8 cellular contexts compared by ENCODE assay signal in the genomic region with DNA sequence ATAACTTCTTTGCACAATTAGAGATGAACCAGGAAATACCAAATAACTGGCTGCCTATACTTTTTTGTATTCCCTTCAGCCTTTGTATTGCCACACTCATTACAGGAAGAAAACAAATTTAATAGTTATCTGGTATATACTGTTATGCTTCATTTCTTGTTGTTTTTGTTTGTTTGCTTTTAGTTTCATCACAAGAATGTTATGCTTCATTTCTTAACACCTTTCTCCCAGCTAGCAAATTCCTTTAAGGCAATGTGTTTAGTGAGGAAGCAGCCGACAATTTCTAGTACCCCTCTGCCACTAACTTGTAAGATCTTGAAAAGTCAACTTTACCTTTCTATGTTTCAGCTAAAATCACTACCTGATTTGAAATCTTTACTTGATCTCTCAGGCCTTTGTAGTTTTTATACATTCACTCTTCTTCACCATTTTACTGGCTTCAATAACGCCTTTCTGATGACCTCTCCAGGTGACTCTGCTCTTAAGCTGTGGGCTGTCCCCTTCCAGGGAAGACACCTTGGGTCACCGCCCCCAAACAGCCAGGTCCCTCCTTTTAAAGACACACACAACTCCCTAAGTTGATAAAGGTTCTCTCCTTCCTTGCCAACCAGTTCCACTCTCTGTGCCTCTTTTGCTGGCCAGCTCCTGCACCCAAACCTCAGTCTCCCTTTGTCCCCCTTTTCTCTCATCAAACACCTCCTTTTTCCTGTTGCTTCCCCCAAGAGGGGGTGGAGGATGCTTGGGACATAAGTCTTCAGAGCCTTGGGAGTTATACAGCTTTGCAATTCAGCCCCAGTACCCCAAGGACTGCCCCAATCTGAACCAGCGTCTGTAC. TPM values are rescaled to one million over a fixed set of nuclear protein-coding genes. Genes with fewer than 3 reads are reported as not detected.
A peak's percentile ranks its signal among the peaks of the same experiment; 100 is the strongest.
DNase-seq lines count a peak whose midpoint lies in the region; ATAC-seq and TF ChIP-seq lines count a peak whose summit lies in the region.

No MANE protein-coding gene starts in this region.

- 6% methylated on average over 4 of the region's 4 CpGs for WGBS in lower leg skin, 2 donors

- intact Hi-C loops in lower leg skin (cut with DNase I; ENCODE audit: low total_unique reads), result no loop called here

- H3K4me3 ChIP-seq in lower leg skin (ENCODE audit: low read depth, poor library complexity, severe bottlenecking), result peak overlapping the region; percentile 83

- peak; percentile 52 for ATAC-seq in GM18498 (IDR thresholded peaks at IDR 0.05; ENCODE audit: unreplicated experiment)
- ATAC-seq in HG03175 (IDR thresholded peaks at IDR 0.05; ENCODE audit: unreplicated experiment), result peak; percentile 55

- no peak for TF ChIP-seq CTCF in lower leg skin (IDR thresholded peaks at IDR 0.05)

- TF ChIP-seq POLR2A in lower leg skin (IDR thresholded peaks at IDR 0.05), result no peak

- DNase-seq in NCI-H460 (ENCODE audit: extremely low read depth, low read depth), result peak; percentile 60
- peak; percentile 89 for DNase-seq in activated CD4-positive, alpha-beta T cell treated with anti-CD3 and anti-CD28 coated beads for 48 hours
- DNase-seq in dermis blood vessel endothelial cell, result peak; percentile 58
- DNase-seq in lower leg skin (ENCODE audit: low spot score in 2 of 2), result peak; percentile 60 to 89
- peak; percentile 58 to 75 (median 71) for DNase-seq in stimulated activated CD4-positive, alpha-beta T cell treated with anti-CD3 and anti-CD28 coated beads, TNF-alpha, amount 100 ng/mL, for 48 hours (ENCODE audit: low read depth in 3 of 3)
- DNase-seq in cortex of kidney (lab: John Stamatoyannopoulos, UW), result no peak

RNA-seq across cellular contexts. Expression of a gene that starts 1.2 kb away (rescaled TPM):
- 10.1 and 11.2 TPM in 2 replicates for total RNA-seq in NCI-H460 (2014; rRNA removed; shearing (Covaris generic))
- polyA plus RNA-seq in NCI-H460 (2014; cell fraction: nucleus; rRNA removed), result 4.6 and 5.9 TPM in 2 replicates
- total RNA-seq in dermis blood vessel endothelial cell, result 6.8 and 7.8 TPM in 2 replicates
- 10 to 100 TPM; 20.9 to 37.6 (median 29.9) TPM for total RNA-seq in lower leg skin

RNA-seq across cellular contexts. Expression of a gene that starts 48.4 kb away (rescaled TPM):
- total RNA-seq in NCI-H460 (2014; rRNA removed; shearing (Covaris generic)), result 3.4 and 3.9 TPM in 2 replicates
- polyA plus RNA-seq in NCI-H460 (2014; cell fraction: nucleus; rRNA removed), result 11.1 and 13.7 TPM in 2 replicates
- total RNA-seq in dermis blood vessel endothelial cell, result 4.4 and 7.3 TPM in 2 replicates
- 10 to 100 TPM in 2 of 4 donors, 1 to 10 TPM in 2; 8.6 to 12.9 (median 9.6) TPM for total RNA-seq in lower leg skin

RNA-seq across cellular contexts. Expression of a gene that starts 52.2 kb away (rescaled TPM):
- 33.3 and 36.3 TPM in 2 replicates for total RNA-seq in NCI-H460 (2014; rRNA removed; shearing (Covaris generic))
- polyA plus RNA-seq in NCI-H460 (2014; cell fraction: nucleus; rRNA removed), result 59.6 and 109 TPM in 2 replicates
- 72.3 and 102 TPM in 2 replicates for total RNA-seq in dermis blood vessel endothelial cell
- total RNA-seq in lower leg skin, result 10 to 100 TPM; 54.3 to 98.1 (median 71.5) TPM
